ENCODE assay signal across 1 cellular context in the genomic region with DNA sequence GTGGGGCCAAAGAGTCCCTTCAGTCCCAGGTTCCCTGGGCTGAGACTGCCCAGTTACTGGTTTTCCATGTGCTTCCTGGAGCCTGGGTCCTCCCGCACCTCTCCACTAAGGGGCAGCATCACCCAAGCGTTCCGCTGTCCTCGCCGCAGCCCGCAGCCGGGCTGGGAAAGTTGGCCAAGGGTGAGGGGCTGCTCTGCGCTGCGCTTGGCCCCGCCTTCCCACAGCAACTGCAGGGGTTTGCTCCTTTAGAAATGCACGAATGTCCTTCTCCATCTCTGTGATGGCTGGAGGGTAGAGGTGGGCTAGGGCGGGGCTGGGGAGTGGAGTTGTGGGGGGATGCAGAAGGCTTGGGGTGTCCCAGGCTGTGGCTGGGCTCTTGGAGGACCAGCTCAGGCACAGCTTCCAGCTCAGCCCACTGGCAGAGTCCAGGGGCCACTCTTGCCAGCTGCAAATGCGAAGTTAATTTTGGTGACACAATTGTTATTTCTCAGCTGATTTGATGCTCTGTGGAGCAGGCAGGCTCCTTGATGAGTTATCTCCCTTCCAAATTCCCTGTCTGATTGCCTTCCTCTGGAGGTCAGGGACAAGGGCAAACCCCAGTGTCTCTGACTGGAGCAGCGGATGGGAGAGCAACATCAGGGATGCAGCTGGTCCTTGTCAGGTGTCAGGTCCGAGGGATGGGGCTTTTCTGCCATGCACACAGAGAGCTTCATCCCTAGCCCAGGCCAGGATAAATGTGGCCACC.
TF ChIP-seq lines count a peak whose summit lies in the region.

No MANE protein-coding gene starts in this region.

TF ChIP-seq in HepG2, 621 proteins besides CTCF, POLR2A, EP300 and RAD21 (continued from another document and continues in another):
- TF ChIP-seq ZNF30 (CRISPR knock-in tag; IDR thresholded peaks at IDR 0.05) (0 out of 2 replicates have a peak, but pooled peaks have one; percentile 32), HCFC1 (IDR thresholded peaks at IDR 0.05; ENCODE audit: low read depth, low read length) (peak; percentile 26; the same call in 1 of the 2 replicates), NR2F1 (CRISPR knock-in tag; IDR thresholded peaks at IDR 0.05) (no peak), NFIB (CRISPR knock-in tag; IDR thresholded peaks at IDR 0.05; ENCODE audit: borderline replicate concordance) (no peak), ZNF484 (CRISPR knock-in tag; IDR thresholded peaks at IDR 0.05; ENCODE audit: borderline replicate concordance, low read depth) (no peak), ZNF430 (CRISPR knock-in tag; IDR thresholded peaks at IDR 0.05) (peak; percentile 90; the same call in 1 of the 2 replicates), ZNF724P (CRISPR knock-in tag; IDR thresholded peaks at IDR 0.05; ENCODE audit: borderline replicate concordance) (peak; percentile 18; the same call in 1 of the 2 replicates), SP5 (CRISPR knock-in tag; IDR thresholded peaks at IDR 0.05; ENCODE audit: borderline replicate concordance, low read depth) (peak; percentile 35; the same call in 1 of the 2 replicates), TBX2 (CRISPR knock-in tag; IDR thresholded peaks at IDR 0.05; ENCODE audit: borderline replicate concordance) (peak; percentile 85), PHF21A (CRISPR knock-in tag; IDR thresholded peaks at IDR 0.05) (peak; percentile 90), ELF4 (CRISPR knock-in tag; IDR thresholded peaks at IDR 0.05; ENCODE audit: borderline replicate concordance) (no peak), ZNF83 (CRISPR knock-in tag; IDR thresholded peaks at IDR 0.05; ENCODE audit: borderline replicate concordance) (peak; percentile 69; the same call in 1 of the 2 replicates), MBD4 (IDR thresholded peaks at IDR 0.05; ENCODE audit: borderline replicate concordance, low read length) (no peak), CC2D1A (CRISPR knock-in tag; IDR thresholded peaks at IDR 0.05) (no peak), AHDC1 (CRISPR knock-in tag; IDR thresholded peaks at IDR 0.05; ENCODE audit: borderline replicate concordance) (peak; percentile 41; the same call in 1 of the 2 replicates), ZNF776 (CRISPR knock-in tag; IDR thresholded peaks at IDR 0.05) (peak; percentile 79; the same call in 1 of the 2 replicates), ZNF704 (CRISPR knock-in tag; IDR thresholded peaks at IDR 0.05; ENCODE audit: borderline replicate concordance) (peak; percentile 61; the same call in 1 of the 2 replicates), SAFB2 (CRISPR knock-in tag; IDR thresholded peaks at IDR 0.05; ENCODE audit: borderline replicate concordance, low read depth) (peak; percentile 72; the same call in 1 of the 2 replicates), NFE2L2 (IDR thresholded peaks at IDR 0.05; ENCODE audit: low read length) (no peak), JUN (CRISPR knock-in tag; IDR thresholded peaks at IDR 0.05) (0 out of 2 replicates have a peak, but pooled peaks have one; percentile 44), ZNF34 (CRISPR knock-in tag; IDR thresholded peaks at IDR 0.05; ENCODE audit: borderline replicate concordance) (no peak), ZNF331 (CRISPR knock-in tag; IDR thresholded peaks at IDR 0.05) (peak; percentile 79), ZNF652 (CRISPR knock-in tag; IDR thresholded peaks at IDR 0.05; ENCODE audit: borderline replicate concordance, low read depth) (no peak), JARID2 (CRISPR knock-in tag; IDR thresholded peaks at IDR 0.05; ENCODE audit: insufficient replicate concordance) (peak; percentile 54), CREM (IDR thresholded peaks at IDR 0.05) (no peak), CREM (CRISPR knock-in tag; IDR thresholded peaks at IDR 0.05) (no peak), ZNF329 (CRISPR knock-in tag; IDR thresholded peaks at IDR 0.05; ENCODE audit: low read depth) (no peak), BATF2 (CRISPR knock-in tag; IDR thresholded peaks at IDR 0.05) (no peak), ATM (IDR thresholded peaks at IDR 0.05; ENCODE audit: borderline replicate concordance) (no peak), ZNF549 (CRISPR knock-in tag; IDR thresholded peaks at IDR 0.05) (peak; percentile 34; the same call in 1 of the 2 replicates)
- TF ChIP-seq, protein P1, sequence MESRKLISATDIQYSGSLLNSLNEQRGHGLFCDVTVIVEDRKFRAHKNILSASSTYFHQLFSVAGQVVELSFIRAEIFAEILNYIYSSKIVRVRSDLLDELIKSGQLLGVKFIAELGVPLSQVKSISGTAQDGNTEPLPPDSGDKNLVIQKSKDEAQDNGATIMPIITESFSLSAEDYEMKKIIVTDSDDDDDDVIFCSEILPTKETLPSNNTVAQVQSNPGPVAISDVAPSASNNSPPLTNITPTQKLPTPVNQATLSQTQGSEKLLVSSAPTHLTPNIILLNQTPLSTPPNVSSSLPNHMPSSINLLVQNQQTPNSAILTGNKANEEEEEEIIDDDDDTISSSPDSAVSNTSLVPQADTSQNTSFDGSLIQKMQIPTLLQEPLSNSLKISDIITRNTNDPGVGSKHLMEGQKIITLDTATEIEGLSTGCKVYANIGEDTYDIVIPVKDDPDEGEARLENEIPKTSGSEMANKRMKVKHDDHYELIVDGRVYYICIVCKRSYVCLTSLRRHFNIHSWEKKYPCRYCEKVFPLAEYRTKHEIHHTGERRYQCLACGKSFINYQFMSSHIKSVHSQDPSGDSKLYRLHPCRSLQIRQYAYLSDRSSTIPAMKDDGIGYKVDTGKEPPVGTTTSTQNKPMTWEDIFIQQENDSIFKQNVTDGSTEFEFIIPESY (CRISPR knock-in tag; IDR thresholded peaks at IDR 0.05): no peak; the same call in 1 of the 2 replicates
- TF ChIP-seq, protein P2, sequence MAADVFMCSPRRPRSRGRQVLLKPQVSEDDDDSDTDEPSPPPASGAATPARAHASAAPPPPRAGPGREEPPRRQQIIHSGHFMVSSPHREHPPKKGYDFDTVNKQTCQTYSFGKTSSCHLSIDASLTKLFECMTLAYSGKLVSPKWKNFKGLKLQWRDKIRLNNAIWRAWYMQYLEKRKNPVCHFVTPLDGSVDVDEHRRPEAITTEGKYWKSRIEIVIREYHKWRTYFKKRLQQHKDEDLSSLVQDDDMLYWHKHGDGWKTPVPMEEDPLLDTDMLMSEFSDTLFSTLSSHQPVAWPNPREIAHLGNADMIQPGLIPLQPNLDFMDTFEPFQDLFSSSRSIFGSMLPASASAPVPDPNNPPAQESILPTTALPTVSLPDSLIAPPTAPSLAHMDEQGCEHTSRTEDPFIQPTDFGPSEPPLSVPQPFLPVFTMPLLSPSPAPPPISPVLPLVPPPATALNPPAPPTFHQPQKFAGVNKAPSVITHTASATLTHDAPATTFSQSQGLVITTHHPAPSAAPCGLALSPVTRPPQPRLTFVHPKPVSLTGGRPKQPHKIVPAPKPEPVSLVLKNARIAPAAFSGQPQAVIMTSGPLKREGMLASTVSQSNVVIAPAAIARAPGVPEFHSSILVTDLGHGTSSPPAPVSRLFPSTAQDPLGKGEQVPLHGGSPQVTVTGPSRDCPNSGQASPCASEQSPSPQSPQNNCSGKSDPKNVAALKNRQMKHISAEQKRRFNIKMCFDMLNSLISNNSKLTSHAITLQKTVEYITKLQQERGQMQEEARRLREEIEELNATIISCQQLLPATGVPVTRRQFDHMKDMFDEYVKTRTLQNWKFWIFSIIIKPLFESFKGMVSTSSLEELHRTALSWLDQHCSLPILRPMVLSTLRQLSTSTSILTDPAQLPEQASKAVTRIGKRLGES (CRISPR knock-in tag; IDR thresholded peaks at IDR 0.05; ENCODE audit: borderline replicate concordance): no peak
- TF ChIP-seq, protein P3, sequence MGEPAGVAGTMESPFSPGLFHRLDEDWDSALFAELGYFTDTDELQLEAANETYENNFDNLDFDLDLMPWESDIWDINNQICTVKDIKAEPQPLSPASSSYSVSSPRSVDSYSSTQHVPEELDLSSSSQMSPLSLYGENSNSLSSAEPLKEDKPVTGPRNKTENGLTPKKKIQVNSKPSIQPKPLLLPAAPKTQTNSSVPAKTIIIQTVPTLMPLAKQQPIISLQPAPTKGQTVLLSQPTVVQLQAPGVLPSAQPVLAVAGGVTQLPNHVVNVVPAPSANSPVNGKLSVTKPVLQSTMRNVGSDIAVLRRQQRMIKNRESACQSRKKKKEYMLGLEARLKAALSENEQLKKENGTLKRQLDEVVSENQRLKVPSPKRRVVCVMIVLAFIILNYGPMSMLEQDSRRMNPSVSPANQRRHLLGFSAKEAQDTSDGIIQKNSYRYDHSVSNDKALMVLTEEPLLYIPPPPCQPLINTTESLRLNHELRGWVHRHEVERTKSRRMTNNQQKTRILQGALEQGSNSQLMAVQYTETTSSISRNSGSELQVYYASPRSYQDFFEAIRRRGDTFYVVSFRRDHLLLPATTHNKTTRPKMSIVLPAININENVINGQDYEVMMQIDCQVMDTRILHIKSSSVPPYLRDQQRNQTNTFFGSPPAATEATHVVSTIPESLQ (CRISPR knock-in tag; conservative IDR thresholded peaks at IDR 0.05): 0 out of 2 replicates have a peak, but pooled peaks have one; percentile 60
- TF ChIP-seq, protein P4, sequence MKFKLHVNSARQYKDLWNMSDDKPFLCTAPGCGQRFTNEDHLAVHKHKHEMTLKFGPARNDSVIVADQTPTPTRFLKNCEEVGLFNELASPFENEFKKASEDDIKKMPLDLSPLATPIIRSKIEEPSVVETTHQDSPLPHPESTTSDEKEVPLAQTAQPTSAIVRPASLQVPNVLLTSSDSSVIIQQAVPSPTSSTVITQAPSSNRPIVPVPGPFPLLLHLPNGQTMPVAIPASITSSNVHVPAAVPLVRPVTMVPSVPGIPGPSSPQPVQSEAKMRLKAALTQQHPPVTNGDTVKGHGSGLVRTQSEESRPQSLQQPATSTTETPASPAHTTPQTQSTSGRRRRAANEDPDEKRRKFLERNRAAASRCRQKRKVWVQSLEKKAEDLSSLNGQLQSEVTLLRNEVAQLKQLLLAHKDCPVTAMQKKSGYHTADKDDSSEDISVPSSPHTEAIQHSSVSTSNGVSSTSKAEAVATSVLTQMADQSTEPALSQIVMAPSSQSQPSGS (CRISPR knock-in tag; IDR thresholded peaks at IDR 0.05): peak; percentile 63; the same call in 1 of the 2 replicates
- TF ChIP-seq, protein P5, sequence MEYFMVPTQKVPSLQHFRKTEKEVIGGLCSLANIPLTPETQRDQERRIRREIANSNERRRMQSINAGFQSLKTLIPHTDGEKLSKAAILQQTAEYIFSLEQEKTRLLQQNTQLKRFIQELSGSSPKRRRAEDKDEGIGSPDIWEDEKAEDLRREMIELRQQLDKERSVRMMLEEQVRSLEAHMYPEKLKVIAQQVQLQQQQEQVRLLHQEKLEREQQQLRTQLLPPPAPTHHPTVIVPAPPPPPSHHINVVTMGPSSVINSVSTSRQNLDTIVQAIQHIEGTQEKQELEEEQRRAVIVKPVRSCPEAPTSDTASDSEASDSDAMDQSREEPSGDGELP (IDR thresholded peaks at IDR 0.05; ENCODE audit: borderline replicate concordance, low read depth): peak; percentile 40; the same call in 1 of the 2 replicates
- TF ChIP-seq, protein P6, sequence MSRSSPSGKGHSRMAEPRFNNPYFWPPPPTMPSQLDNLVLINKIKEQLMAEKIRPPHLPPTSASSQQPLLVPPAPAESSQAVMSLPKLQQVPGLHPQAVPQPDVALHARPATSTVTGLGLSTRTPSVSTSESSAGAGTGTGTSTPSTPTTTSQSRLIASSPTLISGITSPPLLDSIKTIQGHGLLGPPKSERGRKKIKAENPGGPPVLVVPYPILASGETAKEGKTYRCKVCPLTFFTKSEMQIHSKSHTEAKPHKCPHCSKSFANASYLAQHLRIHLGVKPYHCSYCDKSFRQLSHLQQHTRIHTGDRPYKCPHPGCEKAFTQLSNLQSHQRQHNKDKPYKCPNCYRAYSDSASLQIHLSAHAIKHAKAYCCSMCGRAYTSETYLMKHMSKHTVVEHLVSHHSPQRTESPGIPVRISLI (CRISPR knock-in tag; IDR thresholded peaks at IDR 0.05; ENCODE audit: borderline replicate concordance): no peak; the same call in 1 of the 2 replicates
